ENCODE assay signal across 8 cellular contexts in the genomic region with DNA sequence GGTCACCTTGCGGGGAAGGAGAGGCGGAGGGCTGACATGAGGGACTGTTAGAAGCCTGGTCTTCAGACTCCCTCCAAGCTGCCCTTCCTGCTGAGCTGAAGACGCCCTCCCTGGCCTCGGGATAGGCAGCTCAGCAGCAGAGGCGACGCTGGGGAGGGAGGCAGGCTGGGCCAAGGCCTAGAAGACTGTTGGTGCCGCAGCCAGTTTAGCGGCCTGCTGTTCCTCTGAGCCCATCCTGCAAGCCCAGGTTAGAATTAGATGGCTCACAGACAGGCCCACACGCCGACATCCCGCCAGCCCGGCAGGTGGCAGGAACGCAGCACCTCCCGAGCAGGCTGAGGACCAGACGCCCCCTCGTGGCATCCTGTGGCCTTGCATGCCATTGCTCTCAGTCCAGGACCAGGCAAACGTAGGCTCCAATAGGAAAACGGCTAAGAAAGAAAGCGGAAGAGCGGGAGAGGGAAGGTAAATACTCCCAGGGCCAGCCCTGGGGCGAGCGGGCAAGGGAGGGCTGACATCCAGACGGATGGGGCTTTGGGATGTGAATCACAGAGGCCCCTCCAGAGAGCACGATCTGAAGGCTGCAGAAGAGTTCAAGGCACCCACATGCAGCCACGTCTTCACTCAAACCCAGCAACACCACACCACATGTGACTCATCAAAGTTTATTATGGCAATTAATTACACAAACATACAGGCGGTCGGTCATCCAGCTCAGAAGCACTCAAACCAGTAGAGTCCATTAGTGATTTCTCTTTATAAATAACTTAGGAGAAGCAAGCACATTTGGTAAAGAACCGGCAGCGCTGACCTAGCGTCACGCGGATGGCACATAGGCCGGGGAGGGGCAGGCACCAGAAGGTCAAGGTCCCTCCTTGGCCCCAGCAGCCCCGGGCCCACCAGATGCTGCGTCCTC. TPM values are rescaled to one million over a fixed set of nuclear protein-coding genes. Genes with fewer than 3 reads are reported as not detected.
A peak's percentile ranks its signal among the peaks of the same experiment; 100 is the strongest.
DNase-seq lines count a peak whose midpoint lies in the region; ATAC-seq and TF ChIP-seq lines count a peak whose summit lies in the region.

No MANE protein-coding gene starts in this region.

- peak overlapping the region; percentile 17 for H3K4me3 Mint-ChIP-seq in activated CD4-positive, alpha-beta memory T cell treated with anti-CD3 and anti-CD28 coated beads for 36 hours
- H3K4me3 Mint-ChIP-seq in endodermal cell, result no peak overlapping the region

- no peaks in the 10 kb centered on the region for H3K27me3 ChIP-seq in endodermal cell (ENCODE audit: control insufficient read depth, insufficient read depth, low read length, poor library complexity, severe bottlenecking)
- no peaks in the 10 kb centered on the region for H3K27me3 ChIP-seq in mucosa of stomach (ENCODE audit: control insufficient read depth, insufficient read depth, low read length)

- no peaks in the 10 kb centered on the region for H3K27me3 Mint-ChIP-seq in activated CD4-positive, alpha-beta memory T cell treated with anti-CD3 and anti-CD28 coated beads for 36 hours
- H3K27me3 Mint-ChIP-seq in endodermal cell (ENCODE audit: insufficient read depth), result no peaks in the 10 kb centered on the region

- intact Hi-C loops in activated CD4-positive, alpha-beta memory T cell treated with anti-CD3 and anti-CD28 coated beads for 36 hours (cut with micrococcal nuclease), result loop anchor here (1.0 to 2.0 kb wide), 3 partner anchors 47 to 160 kb away; no protein-coding TSS in a partner anchor

- H3K4me1 Mint-ChIP-seq in activated CD4-positive, alpha-beta memory T cell treated with anti-CD3 and anti-CD28 coated beads for 36 hours (ENCODE audit: low read depth), result peaks cover 25% of the 10 kb centered on the region
- peaks cover 7% of the 10 kb centered on the region for H3K4me1 Mint-ChIP-seq in endodermal cell

- H3K4me3 ChIP-seq in endodermal cell (ENCODE audit: low read length) (no peak overlapping the region), mucosa of stomach (ENCODE audit: low read length) (no peak overlapping the region)

- H3K36me3 ChIP-seq in endodermal cell (ENCODE audit: control insufficient read depth, insufficient read depth, low read length) (peaks cover 3% of the 10 kb centered on the region), mucosa of stomach (ENCODE audit: control insufficient read depth, insufficient read depth, low read length) (no peaks in the 10 kb centered on the region)

- H3K4me1 ChIP-seq in endodermal cell (ENCODE audit: control insufficient read depth, insufficient read depth, low read length) (no peaks in the 10 kb centered on the region), mucosa of stomach (ENCODE audit: control insufficient read depth, insufficient read depth, low read length) (peaks cover 17% of the 10 kb centered on the region)

- peak; percentile 100 for TF ChIP-seq CTCF in endodermal cell (conservative IDR thresholded peaks at IDR 0.05)

- no peaks in the 10 kb centered on the region for H3K9me3 ChIP-seq in endodermal cell (ENCODE audit: control insufficient read depth, low read length)
- H3K9me3 ChIP-seq in mucosa of stomach (ENCODE audit: control insufficient read depth, low read length), result no peaks in the 10 kb centered on the region

- ATAC-seq in GM19351 (IDR thresholded peaks at IDR 0.05; ENCODE audit: unreplicated experiment), result peak; percentile 97
- no peak for ATAC-seq in HG03457 (IDR thresholded peaks at IDR 0.05; ENCODE audit: unreplicated experiment)

- CTCF ChIA-PET in activated CD4-positive, alpha-beta memory T cell treated with anti-CD3 and anti-CD28 coated beads for 36 hours (lab: Charles Lee), result interaction anchor here (0.6 to 6.2 kb wide), 34 partner anchors 8 to 299 kb away, joined by 3 to 40 read pairs (median 5); no protein-coding TSS in a partner anchor

- no peak overlapping the region for H3K27ac ChIP-seq in endodermal cell (ENCODE audit: low read depth, low read length)

- peaks cover 28% of the 10 kb centered on the region for H3K36me3 Mint-ChIP-seq in activated CD4-positive, alpha-beta memory T cell treated with anti-CD3 and anti-CD28 coated beads for 36 hours
- peaks cover 17% of the 10 kb centered on the region for H3K36me3 Mint-ChIP-seq in endodermal cell (ENCODE audit: low read depth)

- H3K27ac Mint-ChIP-seq in activated CD4-positive, alpha-beta memory T cell treated with anti-CD3 and anti-CD28 coated beads for 36 hours, result peak overlapping the region; percentile 57
- peak overlapping the region; percentile 83 for H3K27ac Mint-ChIP-seq in endodermal cell

- 39 to 44% methylated on average over 31 to 35 of the region's 35 CpGs for WGBS in endodermal cell (ENCODE audit: insufficient coverage in 1 of 2, insufficient read length in 1 of 2), 2 experiments

- no peaks in the 10 kb centered on the region for H3K9me3 Mint-ChIP-seq in activated CD4-positive, alpha-beta memory T cell treated with anti-CD3 and anti-CD28 coated beads for 36 hours
- no peaks in the 10 kb centered on the region for H3K9me3 Mint-ChIP-seq in endodermal cell

- peak; percentile 96 for DNase-seq in AG08396 (ENCODE audit: low spot score)
- peak; percentile 89 for DNase-seq in HK-2 (ENCODE audit: unreplicated experiment)
- peak; percentile 95 for DNase-seq in activated CD4-positive, alpha-beta memory T cell treated with anti-CD3 and anti-CD28 coated beads for 36 hours
- peak; percentile 99 for DNase-seq in endodermal cell
- DNase-seq in stimulated activated CD8-positive, alpha-beta memory T cell treated with anti-CD3 and anti-CD28 coated beads, Interleukin-4, amount 100 ng/mL, for 48 hours, result peak; percentile 95

- H3K9ac ChIP-seq in endodermal cell (ENCODE audit: extremely low read depth, low read length, poor library complexity, severe bottlenecking) (no peak overlapping the region), mucosa of stomach (ENCODE audit: low read length) (peak overlapping the region; percentile 5)

- POLR2A ChIA-PET in activated CD4-positive, alpha-beta memory T cell treated with anti-CD3 and anti-CD28 coated beads for 36 hours (lab: Charles Lee), result interaction anchor here (0.8 to 2.0 kb wide), 10 partner anchors 12 to 160 kb away, joined by 3 to 7 read pairs (median 3); no protein-coding TSS in a partner anchor

RNA-seq across cellular contexts. Expression of gene CD5, which starts 27.6 kb away (rescaled TPM):
- 100 to 1,000 TPM; 302 to 306 TPM for total RNA-seq in activated CD4-positive, alpha-beta memory T cell treated with anti-CD3 and anti-CD28 coated beads for 36 hours
- total RNA-seq in endodermal cell, result not detected
- polyA plus RNA-seq in endodermal cell (2013, experiment 1 of 2), result not detected
- not detected for polyA plus RNA-seq in endodermal cell (2013, experiment 2 of 2)

RNA-seq across cellular contexts. Expression of gene VPS37C, which starts 31.4 kb away (rescaled TPM):
- 1 to 10 TPM; 9.0 TPM for total RNA-seq in activated CD4-positive, alpha-beta memory T cell treated with anti-CD3 and anti-CD28 coated beads for 36 hours
- 10 to 100 TPM; 23.9 to 26.7 TPM for total RNA-seq in endodermal cell
- 23.6 TPM for polyA plus RNA-seq in endodermal cell (2013, experiment 1 of 2)
- 20.3 TPM for polyA plus RNA-seq in endodermal cell (2013, experiment 2 of 2)

Comparison
In these comparisons a context has a peak if more than half of its experiments do, and no peak if none do; other contexts are left out.
1. RNA of gene CD5, which starts 27.6 kb away (total RNA-seq): 302 to 306 TPM in activated CD4-positive, alpha-beta memory T cell treated with anti-CD3 and anti-CD28 coated beads for 36 hours; not detected in endodermal cell; every median in the first group is over 100 times any median in the second.
2. Peak in every context shown above with its lines, with median percentiles within 50 percentile points of each other: DNase-seq.